ENCODE assay signal across 8 cellular contexts in the genomic region with DNA sequence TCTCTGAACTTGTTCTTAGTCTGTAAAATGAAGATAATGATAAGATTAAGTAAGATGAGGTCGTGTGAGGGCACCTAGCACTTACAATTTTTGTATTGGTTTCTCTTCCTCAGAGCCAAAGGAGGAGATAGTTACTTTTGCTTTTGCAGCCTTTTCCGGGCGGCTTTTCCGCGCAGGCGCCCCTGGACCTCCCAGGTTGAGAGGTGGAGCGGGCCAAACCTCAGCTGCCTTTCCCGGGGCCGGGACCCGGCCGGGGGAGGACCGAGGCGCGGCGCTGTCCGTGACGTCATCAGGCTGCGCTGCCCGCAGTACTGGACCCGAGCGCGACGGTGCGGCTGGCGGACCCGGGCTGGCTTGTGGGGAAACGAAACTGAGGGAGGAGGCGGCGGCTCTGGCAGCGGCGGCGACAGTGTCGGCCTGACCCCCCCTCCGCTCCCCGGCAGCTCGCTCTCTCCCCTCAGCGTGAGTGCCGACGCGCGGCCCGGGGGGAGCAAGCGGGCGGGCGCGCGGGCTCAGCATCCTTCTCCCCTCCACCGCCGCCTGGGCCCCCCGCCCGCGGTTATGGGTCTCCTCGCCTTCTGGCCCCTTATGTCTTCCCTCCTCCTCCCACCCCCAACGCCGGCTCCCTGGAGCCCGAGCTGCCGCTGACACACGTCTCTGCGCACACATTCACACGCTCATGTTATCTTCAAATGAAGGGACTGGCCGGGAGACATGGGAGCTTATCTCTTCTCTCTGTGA. TPM values are rescaled to one million over a fixed set of nuclear protein-coding genes. Genes with fewer than 3 reads are reported as not detected.
DNase-seq lines count a peak whose midpoint lies in the region; ATAC-seq and TF ChIP-seq lines count a peak whose summit lies in the region.

CMTR1 (plus strand) TSS at position 306 of the 741 bp plus-strand sequence. CDS start 2,409 bp downstream, outside the sequence.

- H3K9me3 Mint-ChIP-seq in T-cell: peaks cover 0 to 4% (median 0%) of the 10 kb centered on the region in 3 donors

- H3K9me3 ChIP-seq in transverse colon: no peaks in the 10 kb centered on the region

- TF ChIP-seq CTCF in GM13976 (IDR thresholded peaks at IDR 0.05; ENCODE audit: borderline replicate concordance, control extremely low read depth, extremely low read depth, insufficient read depth, missing control alignments) (no peak), transverse colon (IDR thresholded peaks at IDR 0.05) (peak in 1 of 5 experiments; percentile 39)

- H3K36me3 Mint-ChIP-seq in T-cell: peaks cover 17% of the 10 kb centered on the region

- peak within 1 kb of the TSS; percentile 92 to 93 (median 93) for H3K4me3 Mint-ChIP-seq in T-cell

- H3K27me3 ChIP-seq in transverse colon: peaks cover 9% of the 10 kb centered on the region

- WGBS in adipose tissue, 3 donors: 0 to 1% (median 1%) methylated on average over 37 to 53 of the region's 61 CpGs
- 0 to 1% methylated on average over 2 to 43 of the region's 61 CpGs for WGBS in transverse colon (ENCODE audit: low coverage in 1 of 2), 2 donors

- TF ChIP-seq EP300 in transverse colon (IDR thresholded peaks at IDR 0.05; ENCODE audit: low read depth): no peak

- intact Hi-C loops in cardiac septum (cut with DNase I): loop anchor here (5.0 kb wide), 1 partner anchor 39 kb away; no protein-coding TSS in a partner anchor
- intact Hi-C loops in transverse colon (cut with DNase I; ENCODE audit: low total_unique reads): no loop called here

- TF ChIP-seq POLR2A in transverse colon (IDR thresholded peaks at IDR 0.05): peak; percentile 78

- DNase-seq in GM13976 (ENCODE audit: low spot score) (peak; percentile 98), NCI-H1436 (lab: John Stamatoyannopoulos, UW) (peak; percentile 84), T-cell (peak; percentile 87 to 98 (median 94)), cardiac septum (ENCODE audit: low spot score) (peak; percentile 98), pons (ENCODE audit: low spot score) (peak; percentile 79), transverse colon (peak; percentile 97)

- peaks cover 45 to 52% (median 49%) of the 10 kb centered on the region in 3 donors for H3K4me1 Mint-ChIP-seq in T-cell

- peak within 1 kb of the TSS; percentile 88 to 98 (median 94) for H3K4me3 ChIP-seq in transverse colon

- CTCF ChIA-PET in T-cell (lab: Charles Lee): interaction anchor here (0.6 to 1.5 kb wide), 8 partner anchors 9 to 415 kb away, joined by 3 to 11 read pairs (median 4); no protein-coding TSS in a partner anchor

- POLR2A ChIA-PET in T-cell (lab: Charles Lee): interaction anchor here (0.6 to 1.1 kb wide), 5 partner anchors 9 to 754 kb away, joined by 3 to 5 read pairs (median 3); partner anchors contain the start of gene CDKN1A (in 1 of the 2)

- ATAC-seq in HG02840 (IDR thresholded peaks at IDR 0.05; ENCODE audit: low FRiP score, unreplicated experiment) (peak; percentile 86), T-cell (replicated peaks in 1 of 4) (peak; percentile 89 to 93 (median 92))

- H3K36me3 ChIP-seq in transverse colon: peaks cover 0 to 14% (median 6%) of the 10 kb centered on the region in 4 donors

- H3K27ac ChIP-seq in adipose tissue (ENCODE audit: low read depth, low read length): peak within 1 kb of the TSS; percentile 2
- peak within 1 kb of the TSS; percentile 91 to 96 (median 94) for H3K27ac ChIP-seq in transverse colon

- H3K27ac Mint-ChIP-seq in T-cell: peak within 1 kb of the TSS; percentile 95 to 96

- in situ Hi-C loops in GM13976 (cut with MboI; ENCODE audit: low sequenced_read_pairs, unreplicated experiment) (no loop called here), transverse colon (cut with MboI; ENCODE audit: low pct_ligation_motif_present in 1 of 4, low pct_unique_long_range_greater_than_20kb in 1 of 4, low sequenced_read_pairs in 3 of 4) (no loop called here)

- peaks cover 3 to 6% of the 10 kb centered on the region in 2 donors for H3K27me3 Mint-ChIP-seq in T-cell

- peaks cover 8 to 21% (median 15%) of the 10 kb centered on the region in 4 donors for H3K4me1 ChIP-seq in transverse colon

RNA-seq across cellular contexts. Expression of gene CMTR1, which starts in this region (rescaled TPM):
- total RNA-seq in T-cell (10 to 100 TPM; 62.5 to 82.7 (median 75.2) TPM), cardiac septum (30.4 TPM), transverse colon (10 to 100 TPM; 16.5 to 40.6 (median 24.9) TPM)
- 10 to 100 TPM; 13.0 to 17.6 (median 13.8) TPM for polyA plus RNA-seq in adipose tissue

Comparison
In these comparisons a context has a peak if more than half of its experiments do, and no peak if none do; other contexts are left out.
1. Peak in every context shown above with its lines: DNase-seq, ATAC-seq, H3K4me3 ChIP-seq and H3K27ac ChIP-seq.